16 cellular contexts compared by ENCODE assay signal in genomic region chr11:121244861-121245260, GRCh38. TPM values are rescaled to one million over a fixed set of nuclear protein-coding genes. Genes with fewer than 3 reads are reported as not detected.
DNase-seq lines count a peak whose midpoint lies in the region; ATAC-seq and TF ChIP-seq lines count a peak whose summit lies in the region.
"Had no signal": no experiment of that assay in that cellular context is flagged by ENCODE, and none has a peak within 500 bp of the region (broad histone marks: within the 10 kb centered on the region; RNA-seq: fewer than 3 reads in every experiment).

No MANE protein-coding gene starts in this region.

- peaks cover 0 to 5% of the 10 kb centered on the region in 2 donors for H3K27me3 Mint-ChIP-seq in T-cell

- CTCF ChIA-PET in HEK293 (lab: Yijun Ruan, JAX): interaction anchor here (0.6 to 1.3 kb wide), 6 partner anchors 10 to 726 kb away, joined by 3 to 6 read pairs (median 3); partner anchors contain the start of gene SORL1-AS1
- CTCF ChIA-PET in T-cell (lab: Charles Lee): interaction anchor here in 1 of 2 donors (0.7 kb wide), 1 partner anchor 369 kb away, joined by 3 read pairs; no protein-coding TSS in a partner anchor

- H3K36me3 Mint-ChIP-seq in T-cell: no peaks in the 10 kb centered on the region
- H3K36me3 Mint-ChIP-seq: CD4-positive, alpha-beta memory T cell had no signal

- H3K4me3 ChIP-seq in HEK293 (ENCODE audit: low read depth, low read length) (no peak overlapping the region), epithelial cell of esophagus (ENCODE audit: low read length) (no peak overlapping the region)
- H3K4me3 ChIP-seq: A549, HAP-1 had no signal

- H3K27ac ChIP-seq in HEK293 (ENCODE audit: extremely low read depth, low read depth, low read length): no peak overlapping the region
- H3K27ac ChIP-seq: A549, C4-2B had no signal

- DNase-seq in ELR (ENCODE audit: low read depth): peak; percentile 3
- DNase-seq in RKO (ENCODE audit: low spot score): peak; percentile 15
- peak; percentile 52 for DNase-seq in epithelial cell of esophagus (ENCODE audit: low read depth)
- DNase-seq in glomerular visceral epithelial cell (ENCODE audit: extremely low spot score): no peak
- no peak for DNase-seq in T-cell
- no peak for DNase-seq in SHP77 (lab: John Stamatoyannopoulos, UW)
- DNase-seq in 8988T: no peak
- DNase-seq: BE2C; CD4-positive, alpha-beta memory T cell; DMS153; GOT3; HFFc6 had no signal

- no peaks in the 10 kb centered on the region for H3K9me3 Mint-ChIP-seq in T-cell
- H3K9me3 Mint-ChIP-seq: HFFc6 had no signal

- TF ChIP-seq CTCF in HEK293 (tag by site-specific recombination; IDR thresholded peaks at IDR 0.05) (no peak), epithelial cell of esophagus (IDR thresholded peaks at IDR 0.05; ENCODE audit: insufficient read depth, low read depth, low read length, missing control alignments) (no peak)

- ATAC-seq in T-cell (replicated peaks in 1 of 4): no peak
- ATAC-seq: A549 had no signal

- H3K4me1 Mint-ChIP-seq in T-cell: peaks cover 2 to 5% (median 3%) of the 10 kb centered on the region in 3 donors

- POLR2A ChIA-PET in HEK293 (lab: Yijun Ruan, JAX): interaction anchor here (1.0 kb wide), 1 partner anchor 48 kb away, joined by 4 read pairs; the partner anchor contains the start of gene SC5D
- POLR2A ChIA-PET in T-cell (lab: Charles Lee): interaction anchor here in 1 of 2 donors (0.6 kb wide), 1 partner anchor 94 kb away, joined by 3 read pairs; no protein-coding TSS in a partner anchor

- H3K9me3 ChIP-seq in HEK293 (ENCODE audit: control insufficient read depth, insufficient read depth, low read depth, low read length): no peaks in the 10 kb centered on the region
- H3K9me3 ChIP-seq: A549, BE2C, HAP-1 had no signal

- no peaks in the 10 kb centered on the region for H3K4me1 ChIP-seq in HEK293 (ENCODE audit: control insufficient read depth, insufficient read depth, low read length)
- H3K4me1 ChIP-seq: A549 had no signal

- no peak overlapping the region for H3K27ac Mint-ChIP-seq in T-cell
- H3K27ac Mint-ChIP-seq: CD4-positive, alpha-beta memory T cell; HFFc6 had no signal

- no peak overlapping the region for H3K4me3 Mint-ChIP-seq in T-cell
- H3K4me3 Mint-ChIP-seq: CD4-positive, alpha-beta memory T cell; HFFc6 had no signal

- H3K36me3 ChIP-seq in HEK293 (ENCODE audit: control insufficient read depth in 2 of 2, insufficient read depth in 1 of 2, low read length in 2 of 2): no peaks in the 10 kb centered on the region
- H3K36me3 ChIP-seq: BE2C, HAP-1 had no signal

TF ChIP-seq in HEK293, 187 proteins besides CTCF, POLR2A, EP300 and RAD21:
- TF ChIP-seq ZNF19 (tag by site-specific recombination; IDR thresholded peaks at IDR 0.05; ENCODE audit: low read depth) (no peak), ZNF629 (tag by site-specific recombination; IDR thresholded peaks at IDR 0.05) (peak; percentile 68), ZNF362 (tag by site-specific recombination; IDR thresholded peaks at IDR 0.05) (0 out of 2 replicates have a peak, but pooled peaks have one; percentile 34), ZBTB21 (tag by site-specific recombination; IDR thresholded peaks at IDR 0.05) (0 out of 2 replicates have a peak, but pooled peaks have one; percentile 43), ATF2 (tag by site-specific recombination; IDR thresholded peaks at IDR 0.05; ENCODE audit: low read depth) (peak; percentile 83), ZNF660 (tag by site-specific recombination; IDR thresholded peaks at IDR 0.05) (0 out of 2 replicates have a peak, but pooled peaks have one; percentile 23), ZNF677 (tag by site-specific recombination; IDR thresholded peaks at IDR 0.05) (no peak)

RNA-seq across cellular contexts. Expression of gene SC5D, which starts 47.7 kb away (rescaled TPM):
- total RNA-seq in T-cell: 10 to 100 TPM; 19.1 to 51.3 (median 25.6) TPM

Comparison
In these comparisons a context has a peak if more than half of its experiments do, and no peak if none do; other contexts are left out.
1. DNase-seq: peak in ELR (single experiment), RKO (single experiment) and epithelial cell of esophagus (single experiment); none in glomerular visceral epithelial cell (single experiment), T-cell (0 of 34), SHP77 (0 of 2) and 8988T (single experiment).